Comparison of ENCODE assay signal across 12 cellular contexts in the genomic region with DNA sequence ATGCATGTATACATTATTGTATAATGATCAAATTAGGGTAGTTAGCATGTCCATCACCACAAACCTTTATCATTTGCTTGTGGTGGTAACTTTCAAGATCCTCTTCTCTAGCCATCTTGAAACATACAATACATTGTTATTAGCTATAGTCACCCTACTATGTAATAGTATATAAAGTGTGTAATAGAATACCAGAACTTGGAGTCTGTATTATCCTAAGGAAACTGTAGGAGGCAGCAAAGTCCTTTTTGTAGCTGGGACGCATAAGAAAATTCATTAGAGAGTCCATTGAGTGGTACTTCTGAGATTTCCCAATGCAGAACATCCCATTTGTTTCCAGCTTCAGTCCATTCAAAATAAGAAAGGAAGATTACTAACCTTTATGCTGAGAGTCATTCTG.
DNase-seq lines count a peak whose midpoint lies in the region; ATAC-seq and TF ChIP-seq lines count a peak whose summit lies in the region.
"Had no signal": no experiment of that assay in that cellular context is flagged by ENCODE, and none has a peak within 500 bp of the region (broad histone marks: within the 10 kb centered on the region; RNA-seq: fewer than 3 reads in every experiment).

No MANE protein-coding gene starts in this region.

- dilution Hi-C loops in IMR-90 (cut with HindIII; ENCODE audit: low sequenced_read_pairs, unreplicated experiment), result no loop called here

- no peaks in the 10 kb centered on the region for H3K4me1 Mint-ChIP-seq in activated CD8-positive, alpha-beta T cell treated with anti-CD3 and anti-CD28 coated beads, Interleukin-2, amount 10 ng/mL, durations not matched to agents 7 days and 5 days (ENCODE audit: low read depth)
- H3K4me1 Mint-ChIP-seq: CD14-positive monocyte had no signal

- no peak overlapping the region for H2AK5ac ChIP-seq in IMR-90 (ENCODE audit: low read depth, low read length)

- no peak overlapping the region for H3K4me3 ChIP-seq in IMR-90 (ENCODE audit: insufficient read depth, low read depth, low read length)
- no peak overlapping the region for H3K4me3 ChIP-seq in fibroblast of villous mesenchyme (ENCODE audit: low read depth, low read length)
- H3K4me3 ChIP-seq in gastrocnemius medialis, result no peak overlapping the region
- H3K4me3 ChIP-seq in body of pancreas, result no peak overlapping the region
- H3K4me3 ChIP-seq: thoracic aorta had no signal

- H2BK5ac ChIP-seq in IMR-90 (ENCODE audit: low read depth, low read length, poor library complexity, severe bottlenecking), result no peak overlapping the region

- H3K14ac ChIP-seq in IMR-90 (replicated peaks; ENCODE audit: low read depth, low read length), result no peak overlapping the region

- no peak overlapping the region for H2AK9ac ChIP-seq in IMR-90 (replicated peaks; ENCODE audit: low read depth, low read length, poor library complexity)

- H3K9me3 ChIP-seq in IMR-90 (ENCODE audit: control insufficient read depth, insufficient read depth, low read length) (no peaks in the 10 kb centered on the region), gastrocnemius medialis (no peaks in the 10 kb centered on the region), body of pancreas (no peaks in the 10 kb centered on the region)
- H3K9me3 ChIP-seq: thoracic aorta had no signal

- no peak overlapping the region for H3K9ac ChIP-seq in IMR-90 (ENCODE audit: low read depth, low read length)

- H3K79me1 ChIP-seq in IMR-90 (ENCODE audit: low read depth in 1 of 2, low read length in 2 of 2), result no peaks in the 10 kb centered on the region

- no peak overlapping the region for H3K4me2 ChIP-seq in IMR-90 (ENCODE audit: low read depth, low read length)

- CTCF ChIA-PET in IMR-90 (lab: Yijun Ruan, JAX), result no interaction called here
- CTCF ChIA-PET in activated CD8-positive, alpha-beta T cell treated with anti-CD3 and anti-CD28 coated beads, Interleukin-2, amount 10 ng/mL, durations not matched to agents 7 days and 5 days (lab: Charles Lee), result no interaction called here

- TF ChIP-seq CTCF in 22Rv1 (IDR thresholded peaks at IDR 0.05) (peak; percentile 74), IMR-90 (conservative IDR thresholded peaks at IDR 0.05; ENCODE audit: low read depth, low read length) (peak; percentile 25; the same call in 1 of the 2 replicates), fibroblast of villous mesenchyme (IDR thresholded peaks at IDR 0.05; ENCODE audit: insufficient read depth, low read depth, low read length) (peak; percentile 25), gastrocnemius medialis (IDR thresholded peaks at IDR 0.05 in 4 of 5, conservative IDR thresholded peaks at IDR 0.05 in 1 of 5) (no peak), body of pancreas (IDR thresholded peaks at IDR 0.05) (peak in 1 of 7 experiments; percentile 4)

- 0 out of 2 replicates have a peak, but pooled peaks have one; percentile 19 for TF ChIP-seq RAD21 in IMR-90 (IDR thresholded peaks at IDR 0.05; ENCODE audit: low read length)

- no peak overlapping the region for H3K18ac ChIP-seq in IMR-90 (ENCODE audit: low read depth, low read length)

- intact Hi-C loops in IMR-90 (cut with micrococcal nuclease) (loop anchor here (10.0 kb wide), 1 partner anchor 324 kb away; a partner anchor contains a TSS), gastrocnemius medialis (cut with DNase I; ENCODE audit: low total_unique reads) (no loop called here), body of pancreas (cut with DNase I) (no loop called here)

- H2BK120ac ChIP-seq in IMR-90 (ENCODE audit: low read depth, low read length), result no peak overlapping the region

- no peaks in the 10 kb centered on the region for H4K20me1 ChIP-seq in IMR-90 (ENCODE audit: insufficient read depth, low read length)

- H3K36me3 ChIP-seq in IMR-90 (ENCODE audit: control insufficient read depth, insufficient read depth, low read length), result no peaks in the 10 kb centered on the region
- H3K36me3 ChIP-seq in gastrocnemius medialis, result no peaks in the 10 kb centered on the region
- H3K36me3 ChIP-seq in body of pancreas (replicated peaks in 1 of 2; ENCODE audit: insufficient read depth in 1 of 2, low read depth in 2 of 2), result no peaks in the 10 kb centered on the region
- H3K36me3 ChIP-seq: thoracic aorta, WERI-Rb-1 had no signal

- in situ Hi-C loops in IMR-90 (cut with MboI; ENCODE audit: low sequenced_read_pairs), result no loop called here
- in situ Hi-C loops in gastrocnemius medialis (cut with MboI; ENCODE audit: low sequenced_read_pairs in 4 of 4), result no loop called here

- H3K27ac ChIP-seq in 22Rv1, result no peak overlapping the region
- no peak overlapping the region for H3K27ac ChIP-seq in IMR-90 (ENCODE audit: insufficient read depth, low read length)
- H3K27ac ChIP-seq in gastrocnemius medialis, result no peak overlapping the region
- no peak overlapping the region for H3K27ac ChIP-seq in body of pancreas
- H3K27ac ChIP-seq: thoracic aorta, WERI-Rb-1 had no signal

- no peak overlapping the region for H3K56ac ChIP-seq in IMR-90 (ENCODE audit: extremely low read depth, insufficient read depth, low read length)

- peaks cover 9% of the 10 kb centered on the region for H3K9me3 Mint-ChIP-seq in activated CD8-positive, alpha-beta T cell treated with anti-CD3 and anti-CD28 coated beads, Interleukin-2, amount 10 ng/mL, durations not matched to agents 7 days and 5 days (ENCODE audit: insufficient read depth)

- H3K27me3 ChIP-seq in IMR-90 (ENCODE audit: control insufficient read depth, insufficient read depth, low read length) (no peaks in the 10 kb centered on the region), gastrocnemius medialis (no peaks in the 10 kb centered on the region), body of pancreas (no peaks in the 10 kb centered on the region)

- no peaks in the 10 kb centered on the region for H3K9me1 ChIP-seq in IMR-90 (ENCODE audit: insufficient read depth, low read length)

- no peak overlapping the region for H2BK20ac ChIP-seq in IMR-90 (ENCODE audit: low read depth, low read length)

- no peak overlapping the region for H4K8ac ChIP-seq in IMR-90 (ENCODE audit: low read depth in 2 of 2, low read length in 2 of 2)

- no peak overlapping the region for H3K4me3 Mint-ChIP-seq in activated CD8-positive, alpha-beta T cell treated with anti-CD3 and anti-CD28 coated beads, Interleukin-2, amount 10 ng/mL, durations not matched to agents 7 days and 5 days
- H3K4me3 Mint-ChIP-seq: CD14-positive monocyte had no signal

- no TSS peak for BruUV-seq in IMR-90 (replicated peaks; lab: Mats Ljungman, UMichigan)

- no peak for TF ChIP-seq POLR2A in IMR-90 (IDR thresholded peaks at IDR 0.05; ENCODE audit: low read depth, low read length)
- TF ChIP-seq POLR2A in gastrocnemius medialis (IDR thresholded peaks at IDR 0.05), result no peak
- no peak for TF ChIP-seq POLR2A in body of pancreas (IDR thresholded peaks at IDR 0.05)

- POLR2A ChIA-PET in IMR-90 (lab: Charles Lee; ENCODE audit: unreplicated experiment), result interaction anchor here (0.6 kb wide), 1 partner anchor 21 kb away, joined by 3 read pairs; no protein-coding TSS in a partner anchor
- POLR2A ChIA-PET in activated CD8-positive, alpha-beta T cell treated with anti-CD3 and anti-CD28 coated beads, Interleukin-2, amount 10 ng/mL, durations not matched to agents 7 days and 5 days (lab: Charles Lee), result no interaction called here

- no peak overlapping the region for H3K27ac Mint-ChIP-seq in activated CD8-positive, alpha-beta T cell treated with anti-CD3 and anti-CD28 coated beads, Interleukin-2, amount 10 ng/mL, durations not matched to agents 7 days and 5 days
- H3K27ac Mint-ChIP-seq: CD14-positive monocyte had no signal

- ATAC-seq in IMR-90 (ENCODE audit: low read depth), result no peak
- no peak for ATAC-seq in gastrocnemius medialis
- no peak for ATAC-seq in body of pancreas
- ATAC-seq in activated CD8-positive, alpha-beta T cell treated with anti-CD3 and anti-CD28 coated beads, Interleukin-2, amount 10 ng/mL, durations not matched to agents 7 days and 5 days, result no peak

- no peak overlapping the region for H4K91ac ChIP-seq in IMR-90 (ENCODE audit: insufficient read depth, low read depth, low read length)

- no CpG with 5 or more reads among the region's 1 CpG for WGBS in IMR-90 (ENCODE audit: extremely low coverage in 2 of 2, insufficient read length in 1 of 2), 2 experiments
- 14 to 29% methylated on average over 1 of the region's 1 CpG for WGBS in body of pancreas, 2 donors

- H3K36me3 Mint-ChIP-seq in activated CD8-positive, alpha-beta T cell treated with anti-CD3 and anti-CD28 coated beads, Interleukin-2, amount 10 ng/mL, durations not matched to agents 7 days and 5 days (ENCODE audit: low read depth), result no peaks in the 10 kb centered on the region
- H3K36me3 Mint-ChIP-seq: CD14-positive monocyte had no signal

- H3K27me3 Mint-ChIP-seq in activated CD8-positive, alpha-beta T cell treated with anti-CD3 and anti-CD28 coated beads, Interleukin-2, amount 10 ng/mL, durations not matched to agents 7 days and 5 days (ENCODE audit: low read depth), result no peaks in the 10 kb centered on the region

- H3K23ac ChIP-seq in IMR-90 (ENCODE audit: low read depth, low read length), result no peak overlapping the region

- no peak overlapping the region for H3K4ac ChIP-seq in IMR-90 (ENCODE audit: low read depth, low read length)

- no peak overlapping the region for H2BK15ac ChIP-seq in IMR-90 (ENCODE audit: low read depth, low read length)

- H4K5ac ChIP-seq in IMR-90 (ENCODE audit: low read depth, low read length), result no peak overlapping the region

- H2AFZ ChIP-seq in IMR-90 (replicated peaks; ENCODE audit: low read length, poor library complexity), result no peak overlapping the region

- no peaks in the 10 kb centered on the region for H3K4me1 ChIP-seq in IMR-90 (ENCODE audit: control insufficient read depth, insufficient read depth, low read length)
- no peaks in the 10 kb centered on the region for H3K4me1 ChIP-seq in gastrocnemius medialis
- no peaks in the 10 kb centered on the region for H3K4me1 ChIP-seq in body of pancreas

- DNase-seq in IMR-90, result no peak
- peak; percentile 36 for DNase-seq in OCI-M1 (lab: John Stamatoyannopoulos, UW)
- DNase-seq in fibroblast of villous mesenchyme (ENCODE audit: low read depth), result peak; percentile 1
- no peak for DNase-seq in gastrocnemius medialis
- DNase-seq in body of pancreas, result no peak
- DNase-seq in activated CD8-positive, alpha-beta T cell treated with anti-CD3 and anti-CD28 coated beads, Interleukin-2, amount 10 ng/mL, durations not matched to agents 7 days and 5 days, result no peak
- DNase-seq in activated T-cell treated with anti-CD3 and anti-CD28 coated beads for 4 hours, result no peak
- DNase-seq: dermis blood vessel endothelial cell, WERI-Rb-1 had no signal

TF ChIP-seq in IMR-90, 13 proteins besides CTCF, POLR2A, EP300 and RAD21:
- TF ChIP-seq MAFK (IDR thresholded peaks at IDR 0.05; ENCODE audit: low read depth, low read length) (no peak), BHLHE40 (IDR thresholded peaks at IDR 0.05; ENCODE audit: low read depth, low read length) (no peak), RCOR1 (IDR thresholded peaks at IDR 0.05; ENCODE audit: insufficient replicate concordance, low read length) (no peak), FOS (IDR thresholded peaks at IDR 0.05; ENCODE audit: low read depth, low read length) (no peak), CHD1 (IDR thresholded peaks at IDR 0.05; ENCODE audit: low read depth, low read length) (no peak), MXI1 (IDR thresholded peaks at IDR 0.05; ENCODE audit: borderline replicate concordance, low read depth, low read length) (no peak), MAZ (IDR thresholded peaks at IDR 0.05; ENCODE audit: borderline replicate concordance, low read depth, low read length) (no peak), NFE2L2 (IDR thresholded peaks at IDR 0.05; ENCODE audit: low read depth, low read length) (no peak)
TF ChIP-seq in IMR-90: peak in this region for 0.

Comparison
In these comparisons a context has a peak if more than half of its experiments do, and no peak if none do; other contexts are left out.
1. CTCF ChIP-seq: peak in 22Rv1 (single experiment), IMR-90 (single experiment) and fibroblast of villous mesenchyme (single experiment); none in gastrocnemius medialis (0 of 5).
2. DNase-seq: peak in OCI-M1 (single experiment) and fibroblast of villous mesenchyme (single experiment); none in IMR-90 (single experiment), gastrocnemius medialis (0 of 2), body of pancreas (0 of 4), activated CD8-positive, alpha-beta T cell treated with anti-CD3 and anti-CD28 coated beads, Interleukin-2, amount 10 ng/mL, durations not matched to agents 7 days and 5 days (single experiment) and activated T-cell treated with anti-CD3 and anti-CD28 coated beads for 4 hours (single experiment).